Comparison of ENCODE assay signal across 14 cellular contexts in genomic region chr17:31674305-31674704, GRCh38.
DNase-seq lines count a peak whose midpoint lies in the region; TF ChIP-seq lines count a peak whose summit lies in the region.
"Had no signal": no experiment of that assay in that cellular context is flagged by ENCODE, and none has a peak within 500 bp of the region (broad histone marks: within the 10 kb centered on the region; RNA-seq: fewer than 3 reads in every experiment).

No MANE protein-coding gene starts in this region.

- H3K9me2 ChIP-seq in GM23248 (ENCODE audit: insufficient read depth): no peaks in the 10 kb centered on the region

- WGBS in GM23248 (ENCODE audit: low coverage in 1 of 2, low lambda C conversion rate in 2 of 2, missing lambda C conversion rate in 2 of 2), 2 experiments: 61 to 69% methylated on average over 8 of the region's 8 CpGs
- 38 to 64% methylated on average over 8 of the region's 8 CpGs for WGBS in esophagus, 2 donors

- no peaks in the 10 kb centered on the region for H3K36me3 Mint-ChIP-seq in osteocyte (ENCODE audit: unreplicated experiment)
- H3K36me3 Mint-ChIP-seq: CD14-positive monocyte had no signal

- no peak for TF ChIP-seq CTCF in RWPE1 (conservative IDR thresholded peaks at IDR 0.05; ENCODE audit: low read depth)
- TF ChIP-seq CTCF in osteocyte (IDR thresholded peaks at IDR 0.05): no peak

- no peaks in the 10 kb centered on the region for H3F3A ChIP-seq in GM23248 (ENCODE audit: insufficient read depth)

- POLR2A ChIA-PET in RWPE1 (lab: Yijun Ruan, JAX; ENCODE audit: low non-redundant PET): interaction anchor here (0.6 kb wide), 1 partner anchor 111 kb away, joined by 7 read pairs; no protein-coding TSS in a partner anchor

- DNase-seq in GM23248: peak; percentile 42
- peak; percentile 34 for DNase-seq in RWPE1 (ENCODE audit: low spot score)
- no peak for DNase-seq in osteocyte (ENCODE audit: extremely low spot score, unreplicated experiment)
- DNase-seq in amniotic stem cell (lab: John Stamatoyannopoulos, UW): no peak
- DNase-seq in DMS53 treated with DMSO at 0.1 percent for 48 hours (lab: John Stamatoyannopoulos, UW; ENCODE audit: unreplicated experiment): no peak
- DNase-seq in stimulated activated naive CD4-positive, alpha-beta T cell (lab: John Stamatoyannopoulos, UW): no peak
- DNase-seq in NCI-H2081 (lab: John Stamatoyannopoulos, UW): no peak
- DNase-seq: amygdala, KBM-7, NCI-H1694 treated with DMSO at 0.1 percent for 48 hours, retina had no signal

- H3K4me1 Mint-ChIP-seq in osteocyte (ENCODE audit: unreplicated experiment): peaks cover 35% of the 10 kb centered on the region

- no peaks in the 10 kb centered on the region for H3K79me2 ChIP-seq in GM23248 (ENCODE audit: insufficient read depth)

- H3K4me1 ChIP-seq in GM23248 (ENCODE audit: insufficient read depth) (no peaks in the 10 kb centered on the region; the same call in 1 of the 2 replicates), esophagus (ENCODE audit: control insufficient read depth in 2 of 2, insufficient read depth in 2 of 2, low read length in 1 of 2) (peaks cover 0 to 15% of the 10 kb centered on the region in 2 donors)

- H3K36me3 ChIP-seq in GM23248 (ENCODE audit: low read depth) (no peaks in the 10 kb centered on the region), esophagus (ENCODE audit: control insufficient read depth in 2 of 2, insufficient read depth in 2 of 2, low read length in 1 of 2) (no peaks in the 10 kb centered on the region)

- peaks cover 2% of the 10 kb centered on the region for H3K27me3 Mint-ChIP-seq in osteocyte (ENCODE audit: unreplicated experiment)

- H3K4me3 Mint-ChIP-seq in osteocyte (ENCODE audit: unreplicated experiment): no peak overlapping the region
- H3K4me3 Mint-ChIP-seq: CD14-positive monocyte had no signal

- no peaks in the 10 kb centered on the region for H4K20me1 ChIP-seq in GM23248 (ENCODE audit: insufficient read depth)

- peaks cover 4% of the 10 kb centered on the region for H3K9me3 Mint-ChIP-seq in osteocyte (ENCODE audit: unreplicated experiment)

- no peak overlapping the region for H2AFZ ChIP-seq in GM23248

- CTCF ChIA-PET in RWPE1 (lab: Yijun Ruan, JAX): no interaction called here

- H3K9ac ChIP-seq in GM23248: no peak overlapping the region

- H3K27ac ChIP-seq in GM23248 (no peak overlapping the region), RWPE1 (peak overlapping the region; percentile 71), esophagus (ENCODE audit: low read depth in 2 of 2, low read length in 1 of 2) (peak overlapping the region; percentile 52 to 70)
- H3K27ac ChIP-seq: SK-N-MC had no signal

- H3K9me3 ChIP-seq in GM23248 (ENCODE audit: low read depth) (no peaks in the 10 kb centered on the region), esophagus (ENCODE audit: control insufficient read depth in 2 of 2, insufficient read depth in 1 of 2, low read depth in 1 of 2, low read length in 1 of 2) (no peaks in the 10 kb centered on the region)

- in situ Hi-C loops in GM23248 (cut with MboI): no loop called here

- H3K4me3 ChIP-seq in GM23248 (no peak overlapping the region), esophagus (ENCODE audit: low read depth in 1 of 2, low read length in 2 of 2) (no peak overlapping the region)
- H3K4me3 ChIP-seq: SK-N-MC had no signal

- H3K4me2 ChIP-seq in GM23248 (ENCODE audit: unreplicated experiment): no peak overlapping the region

- peak overlapping the region; percentile 65 for H3K27ac Mint-ChIP-seq in osteocyte (ENCODE audit: unreplicated experiment)
- H3K27ac Mint-ChIP-seq: CD14-positive monocyte had no signal

- H3K27me3 ChIP-seq in GM23248 (replicated peaks; ENCODE audit: insufficient read depth) (no peaks in the 10 kb centered on the region), esophagus (ENCODE audit: control insufficient read depth in 1 of 2, insufficient read depth in 2 of 2, low read length in 2 of 2) (no peaks in the 10 kb centered on the region)

Comparison
In these comparisons a context has a peak if more than half of its experiments do, and no peak if none do; other contexts are left out.
1. DNase-seq: peak in GM23248 (single experiment) and RWPE1 (single experiment); none in osteocyte (single experiment), amniotic stem cell (single experiment), DMS53 treated with DMSO at 0.1 percent for 48 hours (single experiment), stimulated activated naive CD4-positive, alpha-beta T cell (0 of 6) and NCI-H2081 (0 of 2).